Comparison of ENCODE assay signal across 9 cellular contexts in the genomic region with DNA sequence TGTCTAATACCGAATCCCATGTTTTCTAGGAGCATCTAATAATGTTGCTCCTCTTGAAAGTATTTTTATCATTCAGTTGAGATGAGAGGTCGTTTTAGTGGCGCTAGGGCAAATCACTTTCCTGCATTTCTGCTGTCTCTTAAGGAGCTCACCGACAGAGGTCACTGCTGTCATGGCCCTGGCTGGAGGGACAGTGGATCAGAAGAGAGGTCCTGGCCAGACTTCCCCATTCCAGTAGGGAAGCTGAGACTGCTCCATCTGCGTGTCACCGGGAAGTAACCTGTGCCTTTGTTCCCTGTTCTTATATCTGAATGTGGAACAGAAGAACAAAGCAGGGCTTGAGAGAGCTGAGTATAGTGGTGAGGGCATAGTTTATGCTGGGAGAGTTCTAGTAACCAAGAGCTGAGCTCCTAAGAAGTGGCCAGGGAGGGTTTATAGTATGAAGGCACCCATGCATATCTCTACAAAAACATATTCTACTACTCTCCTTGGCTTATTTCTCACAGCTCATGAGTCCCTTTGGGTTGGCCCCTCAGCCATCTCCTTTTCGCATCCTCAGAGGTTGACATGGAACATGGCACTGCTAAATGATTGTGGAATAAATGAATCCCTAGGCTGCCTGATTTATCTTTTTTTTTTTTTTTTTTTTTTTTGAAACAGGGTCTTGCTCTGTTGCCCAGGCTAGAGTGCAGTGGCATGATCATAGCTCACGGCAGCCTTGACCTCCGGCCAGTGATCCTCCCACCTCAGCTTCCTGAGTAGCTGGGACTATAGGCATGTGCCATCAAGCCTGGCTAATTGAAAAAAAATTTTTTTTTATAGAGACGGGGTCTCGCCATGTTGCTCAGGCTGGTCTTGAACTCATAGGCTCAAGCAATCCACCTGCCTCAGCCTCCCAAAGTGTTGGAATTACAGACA. TPM values are rescaled to one million over a fixed set of nuclear protein-coding genes. Genes with fewer than 3 reads are reported as not detected.
DNase-seq lines count a peak whose midpoint lies in the region; ATAC-seq and TF ChIP-seq lines count a peak whose summit lies in the region.
"Had no signal": no experiment of that assay in that cellular context is flagged by ENCODE, and none has a peak within 500 bp of the region (broad histone marks: within the 10 kb centered on the region; RNA-seq: fewer than 3 reads in every experiment).

No MANE protein-coding gene starts in this region.

- H3K27ac ChIP-seq in adrenal gland: peak overlapping the region in 1 of 5 donors; percentile 38
- H3K27ac ChIP-seq: Peyer's patch had no signal

- H3K4me3 ChIP-seq in adrenal gland: no peak overlapping the region
- H3K4me3 ChIP-seq: Peyer's patch had no signal

- peak; percentile 84 to 85 for ATAC-seq in left cardiac atrium
- ATAC-seq in HG02588 (IDR thresholded peaks at IDR 0.05; ENCODE audit: unreplicated experiment): no peak

- no peaks in the 10 kb centered on the region for H3K27me3 ChIP-seq in adrenal gland
- H3K27me3 ChIP-seq: Peyer's patch had no signal

- intact Hi-C loops in adrenal gland (cut with DNase I): no loop called here
- intact Hi-C loops in left cardiac atrium (cut with DNase I): loop anchor here in 1 of 2 donors (10.0 kb wide), 1 partner anchor 134 kb away; a partner anchor contains a TSS
- intact Hi-C loops in posterior cingulate gyrus (cut with DNase I): no loop called here

- 64 to 78% (median 68%) methylated on average over 8 to 11 of the region's 11 CpGs for WGBS in adrenal gland, 4 donors

- H3K4me1 ChIP-seq in adrenal gland (replicated peaks in 1 of 2): peaks cover 19 to 45% of the 10 kb centered on the region in 2 donors

- H3K9me3 ChIP-seq in adrenal gland (replicated peaks in 1 of 3): no peaks in the 10 kb centered on the region
- H3K9me3 ChIP-seq: Peyer's patch had no signal

- no peak for TF ChIP-seq POLR2A in adrenal gland (IDR thresholded peaks at IDR 0.05)

- no peaks in the 10 kb centered on the region for H3K36me3 ChIP-seq in adrenal gland (replicated peaks in 1 of 2)
- H3K36me3 ChIP-seq: Peyer's patch had no signal

- TF ChIP-seq CTCF in adrenal gland (IDR thresholded peaks at IDR 0.05): peak; percentile 30 to 61 (median 58)

- DNase-seq in ELR (ENCODE audit: low read depth) (peak; percentile 32), adrenal gland (peak; percentile 51 to 86 (median 72)), left cardiac atrium (peak; percentile 67), posterior cingulate gyrus (peak in 6 of 10 donors; percentile 36 to 87 (median 46)), A172 (ENCODE audit: low spot score) (no peak), NCI-H524 treated with DMSO at 0.1 percent for 48 hours (lab: John Stamatoyannopoulos, UW) (no peak)
- DNase-seq in stimulated activated CD4-positive, alpha-beta T cell treated with anti-CD3 and anti-CD28 coated beads, Interleukin-2, amount 100 ng/mL, for 48 hours: no peak

RNA-seq across cellular contexts. Expression of a gene that starts 27.2 kb away (rescaled TPM):
- 100 to 1,000 TPM; 159 to 338 (median 253) TPM for total RNA-seq in adrenal gland
- 100 to 1,000 TPM; 139 to 413 (median 201) TPM for polyA plus RNA-seq in adrenal gland
- 100 to 1,000 TPM; 204 to 208 TPM for total RNA-seq in left cardiac atrium
- total RNA-seq in A172 (2014; rRNA removed; shearing (Covaris generic)): 367 and 419 TPM in 2 replicates

RNA-seq across cellular contexts. Expression of a gene that starts 45.3 kb away (rescaled TPM):
- total RNA-seq in adrenal gland: 10 to 100 TPM; 10.9 to 38.2 (median 31.1) TPM
- polyA plus RNA-seq in adrenal gland: 10 to 100 TPM in 1 of 3 donors, 1 to 10 TPM in 2; 5.3 to 12.3 (median 8.3) TPM
- total RNA-seq in left cardiac atrium: 10 to 100 TPM; 13.2 to 23.9 TPM
- total RNA-seq in A172 (2014; rRNA removed; shearing (Covaris generic)): 7.1 and 9.6 TPM in 2 replicates

RNA-seq across cellular contexts. Expression of a gene that starts 51.6 kb away (rescaled TPM):
- total RNA-seq in adrenal gland: 10 to 100 TPM; 11.9 to 58.8 (median 41.6) TPM
- 10 to 100 TPM; 28.5 to 94.8 (median 54.4) TPM for polyA plus RNA-seq in adrenal gland
- 10 to 100 TPM; 22.4 to 22.6 TPM for total RNA-seq in left cardiac atrium
- 187 and 205 TPM in 2 replicates for total RNA-seq in A172 (2014; rRNA removed; shearing (Covaris generic))

Comparison
In these comparisons a context has a peak if more than half of its experiments do, and no peak if none do; other contexts are left out.
1. DNase-seq: peak in ELR (single experiment), adrenal gland (7 of 7), left cardiac atrium (single experiment) and posterior cingulate gyrus (6 of 10); none in stimulated activated CD4-positive, alpha-beta T cell treated with anti-CD3 and anti-CD28 coated beads, Interleukin-2, amount 100 ng/mL, for 48 hours (0 of 2), A172 (single experiment) and NCI-H524 treated with DMSO at 0.1 percent for 48 hours (single experiment).